ENCODE assay signal across 1 cellular context in genomic region chr5:16465544-16466432, GRCh38.
TF ChIP-seq lines count a peak whose summit lies in the region.

TSS of gene ZNF622 (minus strand) at chr5:16465800. CDS start at chr5:16465665, 135 bp downstream.

TF ChIP-seq in WTC11, 78 proteins besides CTCF, POLR2A, EP300 and RAD21 (continued from another document and continues in another):
- TF ChIP-seq IRF1 (CRISPR knock-in tag; IDR thresholded peaks at IDR 0.05) (no peak), MXD4 (CRISPR knock-in tag; IDR thresholded peaks at IDR 0.05; ENCODE audit: borderline replicate concordance) (no peak), MAX (CRISPR knock-in tag; IDR thresholded peaks at IDR 0.05) (peak; percentile 74), ATF1 (CRISPR knock-in tag; IDR thresholded peaks at IDR 0.05) (no peak; the same call in 1 of the 2 replicates), MLX (CRISPR knock-in tag; IDR thresholded peaks at IDR 0.05) (no peak), ARID4B (CRISPR knock-in tag; IDR thresholded peaks at IDR 0.05; ENCODE audit: borderline replicate concordance) (peak; percentile 78; the same call in 1 of the 2 replicates), HMGA2 (CRISPR knock-in tag; IDR thresholded peaks at IDR 0.05) (no peak), ZNF671 (CRISPR knock-in tag; IDR thresholded peaks at IDR 0.05) (no peak), MYBL2 (CRISPR knock-in tag; IDR thresholded peaks at IDR 0.05) (no peak; the same call in 1 of the 2 replicates), PRRX2 (CRISPR knock-in tag; IDR thresholded peaks at IDR 0.05) (no peak), NFYB (CRISPR knock-in tag; conservative IDR thresholded peaks at IDR 0.05; ENCODE audit: low read depth) (no peak; the same call in 1 of the 2 replicates), ZBTB21 (CRISPR knock-in tag; IDR thresholded peaks at IDR 0.05; ENCODE audit: borderline replicate concordance) (no peak), E2F4 (CRISPR knock-in tag; IDR thresholded peaks at IDR 0.05; ENCODE audit: borderline replicate concordance, low read depth) (peak; percentile 17; the same call in 1 of the 2 replicates), TP53 (CRISPR knock-in tag; IDR thresholded peaks at IDR 0.05) (no peak), SOX15 (CRISPR knock-in tag; IDR thresholded peaks at IDR 0.05) (no peak), HMGXB4 (CRISPR knock-in tag; IDR thresholded peaks at IDR 0.05) (peak; percentile 46; the same call in 1 of the 2 replicates), STAT6 (CRISPR knock-in tag; conservative IDR thresholded peaks at IDR 0.05; ENCODE audit: low read depth) (no peak), ZNF219 (CRISPR knock-in tag; IDR thresholded peaks at IDR 0.05; ENCODE audit: borderline replicate concordance) (no peak), ESRRA (CRISPR knock-in tag; IDR thresholded peaks at IDR 0.05; ENCODE audit: borderline replicate concordance) (peak; percentile 78; the same call in 1 of the 2 replicates), ETV6 (CRISPR knock-in tag; IDR thresholded peaks at IDR 0.05) (peak; percentile 99), ZNF532 (CRISPR knock-in tag; IDR thresholded peaks at IDR 0.05; ENCODE audit: borderline replicate concordance) (no peak), EMX1 (CRISPR knock-in tag; IDR thresholded peaks at IDR 0.05) (no peak), ZNF263 (CRISPR knock-in tag; IDR thresholded peaks at IDR 0.05; ENCODE audit: low read depth) (no peak), ZSCAN18 (CRISPR knock-in tag; IDR thresholded peaks at IDR 0.05) (no peak), CREM (CRISPR knock-in tag; IDR thresholded peaks at IDR 0.05) (peak; percentile 58; the same call in 1 of the 2 replicates), TCF7 (CRISPR knock-in tag; IDR thresholded peaks at IDR 0.05; ENCODE audit: low read depth) (no peak), ATF6 (CRISPR knock-in tag; IDR thresholded peaks at IDR 0.05) (no peak), CBFB (CRISPR knock-in tag; IDR thresholded peaks at IDR 0.05; ENCODE audit: low read depth) (no peak), ZBTB43 (CRISPR knock-in tag; IDR thresholded peaks at IDR 0.05) (peak; percentile 91), NR3C1 (CRISPR knock-in tag; conservative IDR thresholded peaks at IDR 0.05; ENCODE audit: low read depth) (no peak), FOXK1 (CRISPR knock-in tag; IDR thresholded peaks at IDR 0.05) (peak; percentile 94), TEAD4 (CRISPR knock-in tag; IDR thresholded peaks at IDR 0.05) (no peak), KAT7 (CRISPR knock-in tag; IDR thresholded peaks at IDR 0.05; ENCODE audit: borderline replicate concordance) (0 out of 2 replicates have a peak, but pooled peaks have one; percentile 41), ZNF317 (CRISPR knock-in tag; IDR thresholded peaks at IDR 0.05; ENCODE audit: borderline replicate concordance, low read depth) (no peak), JAZF1 (CRISPR knock-in tag; IDR thresholded peaks at IDR 0.05) (no peak), ZNF396 (CRISPR knock-in tag; IDR thresholded peaks at IDR 0.05; ENCODE audit: borderline replicate concordance) (no peak)
